In the genomic region with DNA sequence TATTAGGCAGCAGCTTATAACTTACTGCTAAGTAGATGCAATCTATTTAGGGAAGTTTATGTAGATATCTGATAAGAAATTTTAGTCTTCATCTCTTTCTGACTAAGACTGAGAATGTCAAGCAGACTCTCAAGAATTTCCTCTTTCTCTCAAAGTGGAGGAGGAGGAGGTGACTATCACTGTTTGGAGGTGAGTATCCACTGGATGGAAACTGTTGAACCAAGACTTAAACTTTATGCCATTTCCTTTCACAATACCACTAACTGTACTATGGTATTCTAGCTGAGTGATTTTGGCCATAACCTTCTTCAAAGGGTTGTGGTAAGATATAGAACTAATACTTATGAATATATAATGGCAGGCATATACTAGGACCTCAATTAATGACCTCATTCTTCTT, we compare ENCODE assay signal across 13 cellular contexts.
DNase-seq lines count a peak whose midpoint lies in the region; ATAC-seq lines count a peak whose summit lies in the region.
"Had no signal": no experiment of that assay in that cellular context is flagged by ENCODE, and none has a peak within 500 bp of the region (broad histone marks: within the 10 kb centered on the region; RNA-seq: fewer than 3 reads in every experiment).

No MANE protein-coding gene starts in this region.

- ATAC-seq in HG02678 (IDR thresholded peaks at IDR 0.05; ENCODE audit: unreplicated experiment) (peak; percentile 68), HG03558 (IDR thresholded peaks at IDR 0.05; ENCODE audit: extremely low read depth, unreplicated experiment) (peak; percentile 45), memory B cell (ENCODE audit: low read depth) (peak; percentile 35), T-helper 17 cell (no peak), HG03025 (IDR thresholded peaks at IDR 0.05; ENCODE audit: low FRiP score, unreplicated experiment) (no peak), sciatic nerve (no peak)

- peaks cover 10% of the 10 kb centered on the region for H3K4me1 Mint-ChIP-seq in activated CD4-positive, alpha-beta T cell treated with anti-CD3 and anti-CD28 coated beads, Interleukin-2, amount 10 ng/mL, durations not matched to agents 24 days and 14 days
- H3K4me1 Mint-ChIP-seq in activated CD4-positive, alpha-beta T cell treated with anti-CD3 and anti-CD28 coated beads, Interleukin-2, amount 10 ng/mL, durations not matched to agents 7 days and 5 days, result peaks cover 18% of the 10 kb centered on the region
- H3K4me1 Mint-ChIP-seq in memory B cell, result peaks cover 3% of the 10 kb centered on the region
- peaks cover 7% of the 10 kb centered on the region for H3K4me1 Mint-ChIP-seq in T-helper 17 cell
- H3K4me1 Mint-ChIP-seq: brain had no signal

- H3K4me3 Mint-ChIP-seq in activated CD4-positive, alpha-beta T cell treated with anti-CD3 and anti-CD28 coated beads, Interleukin-2, amount 10 ng/mL, durations not matched to agents 24 days and 14 days, result no peak overlapping the region
- no peak overlapping the region for H3K4me3 Mint-ChIP-seq in activated CD4-positive, alpha-beta T cell treated with anti-CD3 and anti-CD28 coated beads, Interleukin-2, amount 10 ng/mL, durations not matched to agents 7 days and 5 days
- H3K4me3 Mint-ChIP-seq in memory B cell, result no peak overlapping the region
- H3K4me3 Mint-ChIP-seq in T-helper 17 cell, result no peak overlapping the region
- H3K4me3 Mint-ChIP-seq: brain, type B pancreatic cell had no signal

- H3K9me3 ChIP-seq in T-helper 17 cell (ENCODE audit: control insufficient read depth, low read length, poor library complexity, severe bottlenecking), result no peaks in the 10 kb centered on the region
- H3K9me3 ChIP-seq: Peyer's patch had no signal

- peak overlapping the region; percentile 5 for H3K27ac Mint-ChIP-seq in activated CD4-positive, alpha-beta T cell treated with anti-CD3 and anti-CD28 coated beads, Interleukin-2, amount 10 ng/mL, durations not matched to agents 24 days and 14 days
- no peak overlapping the region for H3K27ac Mint-ChIP-seq in activated CD4-positive, alpha-beta T cell treated with anti-CD3 and anti-CD28 coated beads, Interleukin-2, amount 10 ng/mL, durations not matched to agents 7 days and 5 days
- H3K27ac Mint-ChIP-seq in memory B cell (no peak overlapping the region), T-helper 17 cell (no peak overlapping the region)
- H3K27ac Mint-ChIP-seq: brain, type B pancreatic cell had no signal

- no peak for DNase-seq in activated CD4-positive, alpha-beta T cell treated with anti-CD3 and anti-CD28 coated beads, Interleukin-2, amount 10 ng/mL, durations not matched to agents 24 days and 14 days
- DNase-seq in activated CD4-positive, alpha-beta T cell treated with anti-CD3 and anti-CD28 coated beads, Interleukin-2, amount 10 ng/mL, durations not matched to agents 7 days and 5 days, result no peak
- DNase-seq in memory B cell (ENCODE audit: low spot score in 2 of 2) (no peak), T-helper 17 cell (no peak), sciatic nerve (ENCODE audit: low spot score) (no peak)
- DNase-seq: Calu3, glutamatergic neuron, Peyer's patch had no signal

- peaks cover 10% of the 10 kb centered on the region for H3K9me3 Mint-ChIP-seq in activated CD4-positive, alpha-beta T cell treated with anti-CD3 and anti-CD28 coated beads, Interleukin-2, amount 10 ng/mL, durations not matched to agents 24 days and 14 days
- peaks cover 3% of the 10 kb centered on the region for H3K9me3 Mint-ChIP-seq in activated CD4-positive, alpha-beta T cell treated with anti-CD3 and anti-CD28 coated beads, Interleukin-2, amount 10 ng/mL, durations not matched to agents 7 days and 5 days
- H3K9me3 Mint-ChIP-seq in memory B cell, result no peaks in the 10 kb centered on the region

- POLR2A ChIA-PET in activated CD4-positive, alpha-beta T cell treated with anti-CD3 and anti-CD28 coated beads, Interleukin-2, amount 10 ng/mL, durations not matched to agents 7 days and 5 days (lab: Charles Lee), result no interaction called here

- H3K36me3 Mint-ChIP-seq in activated CD4-positive, alpha-beta T cell treated with anti-CD3 and anti-CD28 coated beads, Interleukin-2, amount 10 ng/mL, durations not matched to agents 24 days and 14 days (ENCODE audit: low read depth), result no peaks in the 10 kb centered on the region
- H3K36me3 Mint-ChIP-seq in activated CD4-positive, alpha-beta T cell treated with anti-CD3 and anti-CD28 coated beads, Interleukin-2, amount 10 ng/mL, durations not matched to agents 7 days and 5 days (ENCODE audit: low read depth), result no peaks in the 10 kb centered on the region
- H3K36me3 Mint-ChIP-seq in memory B cell (no peaks in the 10 kb centered on the region), T-helper 17 cell (ENCODE audit: low read depth) (peaks cover 2% of the 10 kb centered on the region)
- H3K36me3 Mint-ChIP-seq: brain, type B pancreatic cell had no signal

- intact Hi-C loops in activated CD4-positive, alpha-beta T cell treated with anti-CD3 and anti-CD28 coated beads, Interleukin-2, amount 10 ng/mL, durations not matched to agents 24 days and 14 days (cut with micrococcal nuclease), result loop anchor here (1.0 to 5.0 kb wide), 3 partner anchors 88 to 336 kb away; no protein-coding TSS in a partner anchor
- intact Hi-C loops in sciatic nerve (cut with DNase I), result no loop called here

- CTCF ChIA-PET in activated CD4-positive, alpha-beta T cell treated with anti-CD3 and anti-CD28 coated beads, Interleukin-2, amount 10 ng/mL, durations not matched to agents 7 days and 5 days (lab: Charles Lee), result no interaction called here

- H3K27me3 Mint-ChIP-seq in activated CD4-positive, alpha-beta T cell treated with anti-CD3 and anti-CD28 coated beads, Interleukin-2, amount 10 ng/mL, durations not matched to agents 24 days and 14 days, result no peaks in the 10 kb centered on the region
- no peaks in the 10 kb centered on the region for H3K27me3 Mint-ChIP-seq in activated CD4-positive, alpha-beta T cell treated with anti-CD3 and anti-CD28 coated beads, Interleukin-2, amount 10 ng/mL, durations not matched to agents 7 days and 5 days
- H3K27me3 Mint-ChIP-seq in memory B cell (peaks cover 9% of the 10 kb centered on the region), T-helper 17 cell (peaks cover 8% of the 10 kb centered on the region)

Comparison
In these comparisons a context has a peak if more than half of its experiments do, and no peak if none do; other contexts are left out.
1. ATAC-seq: peak in HG02678 (single experiment), HG03558 (single experiment) and memory B cell (single experiment); none in T-helper 17 cell (single experiment), HG03025 (single experiment) and sciatic nerve (single experiment).